ENCODE assay signal across 8 cellular contexts in the genomic region with DNA sequence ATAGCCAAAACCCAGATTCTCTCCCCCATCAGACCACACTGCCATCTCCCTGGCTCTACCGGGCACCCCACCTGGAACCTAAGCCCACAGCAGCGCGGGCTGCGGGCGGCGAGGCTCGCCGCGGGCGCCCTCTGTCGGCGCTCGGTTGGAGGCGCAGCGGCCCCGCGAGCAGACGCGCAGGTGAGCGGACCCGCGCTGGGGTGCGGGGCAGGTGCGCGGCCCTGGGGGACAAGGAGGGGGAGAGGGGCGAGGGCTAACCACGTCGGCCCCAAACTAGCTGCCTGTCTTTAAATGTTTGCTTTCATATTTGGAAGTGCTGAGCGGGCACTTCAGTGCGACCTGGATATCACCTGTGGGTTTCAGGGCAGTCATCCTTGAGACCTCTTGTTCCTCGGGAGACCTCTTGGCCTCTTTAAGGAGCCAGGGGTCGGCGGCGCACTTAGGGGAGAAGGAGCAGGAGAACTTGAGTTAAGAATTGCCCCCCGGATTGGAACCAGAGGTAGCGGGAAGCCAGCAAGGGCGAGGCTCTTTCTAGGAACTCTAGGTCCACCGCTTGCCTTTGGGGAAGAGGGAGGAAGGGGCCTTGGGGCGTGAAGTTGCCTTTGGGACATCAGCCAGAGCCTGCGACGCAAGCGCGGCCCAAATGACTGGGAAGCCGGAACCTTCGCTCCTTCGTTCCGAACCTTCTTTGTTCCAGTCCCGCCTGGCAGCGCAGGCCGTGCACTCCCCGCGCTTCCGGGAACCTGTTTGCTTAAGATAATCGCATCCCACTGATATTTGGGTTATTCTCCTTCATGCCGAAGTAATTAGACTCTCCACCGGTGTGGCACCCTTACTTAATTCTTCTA.
A peak's percentile ranks its signal among the peaks of the same experiment; 100 is the strongest.
DNase-seq lines count a peak whose midpoint lies in the region; ATAC-seq and TF ChIP-seq lines count a peak whose summit lies in the region.

No MANE protein-coding gene starts in this region.

- TF ChIP-seq CTCF in GM06990 (IDR thresholded peaks at IDR 0.05; ENCODE audit: insufficient read depth, low read length, poor library complexity, severe bottlenecking) (peak; percentile 44), LNCAP (IDR thresholded peaks at IDR 0.05) (peak; percentile 99), transverse colon (IDR thresholded peaks at IDR 0.05) (peak in 4 of 5 experiments; percentile 42 to 84 (median 78))

- H3K27ac Mint-ChIP-seq in activated CD4-positive, alpha-beta T cell treated with anti-CD3 and anti-CD28 coated beads, Interleukin-2, amount 10 ng/mL, durations not matched to agents 7 days and 5 days: no peak overlapping the region
- H3K27ac Mint-ChIP-seq in naive thymus-derived CD8-positive, alpha-beta T cell: peak overlapping the region in 2 of 10 donors; percentile 13 to 56

- H3K4me3 ChIP-seq in GM06990 (replicated peaks; ENCODE audit: low read depth, low read length): peak overlapping the region; percentile 48
- H3K4me3 ChIP-seq in endocrine pancreas (ENCODE audit: control insufficient read depth, insufficient read depth, low read length): peak overlapping the region; percentile 67
- peak overlapping the region; percentile 8 to 50 (median 23) for H3K4me3 ChIP-seq in transverse colon

- H3K4me1 ChIP-seq in endocrine pancreas (ENCODE audit: control insufficient read depth, insufficient read depth, low read length) (peaks cover 1% of the 10 kb centered on the region), transverse colon (peaks cover 0 to 9% (median 7%) of the 10 kb centered on the region in 4 donors)

- no peaks in the 10 kb centered on the region for H3K36me3 ChIP-seq in GM06990 (ENCODE audit: control insufficient read depth, insufficient read depth, low read length)
- no peaks in the 10 kb centered on the region for H3K36me3 ChIP-seq in endocrine pancreas (ENCODE audit: control insufficient read depth, insufficient read depth, low read length)
- no peaks in the 10 kb centered on the region for H3K36me3 ChIP-seq in transverse colon

- ATAC-seq in GM21786 (IDR thresholded peaks at IDR 0.05; ENCODE audit: unreplicated experiment): peak; percentile 68
- ATAC-seq in naive thymus-derived CD8-positive, alpha-beta T cell: peak; percentile 87 to 97

- peaks cover 24% of the 10 kb centered on the region for H3K27me3 Mint-ChIP-seq in activated CD4-positive, alpha-beta T cell treated with anti-CD3 and anti-CD28 coated beads, Interleukin-2, amount 10 ng/mL, durations not matched to agents 7 days and 5 days
- peaks cover 12 to 45% (median 22%) of the 10 kb centered on the region in 5 donors for H3K27me3 Mint-ChIP-seq in naive thymus-derived CD8-positive, alpha-beta T cell

- H3K9me3 Mint-ChIP-seq in activated CD4-positive, alpha-beta T cell treated with anti-CD3 and anti-CD28 coated beads, Interleukin-2, amount 10 ng/mL, durations not matched to agents 7 days and 5 days: no peaks in the 10 kb centered on the region
- no peaks in the 10 kb centered on the region for H3K9me3 Mint-ChIP-seq in naive thymus-derived CD8-positive, alpha-beta T cell

- H3K9me3 ChIP-seq in endocrine pancreas (ENCODE audit: control insufficient read depth, low read length) (no peaks in the 10 kb centered on the region), transverse colon (no peaks in the 10 kb centered on the region)

- no peak overlapping the region for H3K27ac ChIP-seq in transverse colon

- peak overlapping the region; percentile 82 for H3K9ac ChIP-seq in endocrine pancreas (ENCODE audit: control insufficient read depth, insufficient read depth, low read length)

- in situ Hi-C loops in transverse colon (cut with MboI; ENCODE audit: low pct_ligation_motif_present in 1 of 4, low pct_unique_long_range_greater_than_20kb in 1 of 4, low sequenced_read_pairs in 3 of 4): loop anchor here (25.0 kb wide), 3 partner anchors 327 to 1402 kb away; no protein-coding TSS in a partner anchor

- no peaks in the 10 kb centered on the region for H3K36me3 Mint-ChIP-seq in activated CD4-positive, alpha-beta T cell treated with anti-CD3 and anti-CD28 coated beads, Interleukin-2, amount 10 ng/mL, durations not matched to agents 7 days and 5 days (ENCODE audit: low read depth)
- H3K36me3 Mint-ChIP-seq in naive thymus-derived CD8-positive, alpha-beta T cell: no peaks in the 10 kb centered on the region

- peak overlapping the region; percentile 10 for H3K4me3 Mint-ChIP-seq in activated CD4-positive, alpha-beta T cell treated with anti-CD3 and anti-CD28 coated beads, Interleukin-2, amount 10 ng/mL, durations not matched to agents 7 days and 5 days
- peak overlapping the region; percentile 77 to 90 (median 82) for H3K4me3 Mint-ChIP-seq in naive thymus-derived CD8-positive, alpha-beta T cell

- intact Hi-C loops in transverse colon (cut with DNase I; ENCODE audit: low total_unique reads): loop anchor here (10.0 kb wide), 1 partner anchor 411 kb away; no protein-coding TSS in a partner anchor

- DNase-seq in GM06990 (ENCODE audit: extremely low read depth, insufficient read length) (peak; percentile 57), transverse colon (peak; percentile 10), mesenteric fat pad (ENCODE audit: low spot score) (no peak)
- DNase-seq in activated CD4-positive, alpha-beta T cell treated with anti-CD3 and anti-CD28 coated beads, Interleukin-2, amount 10 ng/mL, durations not matched to agents 7 days and 5 days: peak; percentile 16
- peak; percentile 6 to 63 (median 51) for DNase-seq in naive thymus-derived CD8-positive, alpha-beta T cell

- no peaks in the 10 kb centered on the region; the same call in 1 of the 2 replicates for H3K27me3 ChIP-seq in GM06990 (replicated peaks; ENCODE audit: control insufficient read depth, insufficient read depth, low read length)
- H3K27me3 ChIP-seq in endocrine pancreas (ENCODE audit: control insufficient read depth, insufficient read depth, low read length): no peaks in the 10 kb centered on the region
- H3K27me3 ChIP-seq in transverse colon: peaks cover 28% of the 10 kb centered on the region

- no peak for TF ChIP-seq EP300 in transverse colon (IDR thresholded peaks at IDR 0.05; ENCODE audit: low read depth)

- CTCF ChIA-PET in activated CD4-positive, alpha-beta T cell treated with anti-CD3 and anti-CD28 coated beads, Interleukin-2, amount 10 ng/mL, durations not matched to agents 7 days and 5 days (lab: Charles Lee): no interaction called here

- H3K4me1 Mint-ChIP-seq in activated CD4-positive, alpha-beta T cell treated with anti-CD3 and anti-CD28 coated beads, Interleukin-2, amount 10 ng/mL, durations not matched to agents 7 days and 5 days: peaks cover 3% of the 10 kb centered on the region
- peaks cover 2 to 8% (median 5%) of the 10 kb centered on the region in 4 donors for H3K4me1 Mint-ChIP-seq in naive thymus-derived CD8-positive, alpha-beta T cell

- POLR2A ChIA-PET in activated CD4-positive, alpha-beta T cell treated with anti-CD3 and anti-CD28 coated beads, Interleukin-2, amount 10 ng/mL, durations not matched to agents 7 days and 5 days (lab: Charles Lee): no interaction called here
- POLR2A ChIA-PET in naive thymus-derived CD8-positive, alpha-beta T cell (lab: Charles Lee): no interaction called here

- TF ChIP-seq POLR2A in transverse colon (IDR thresholded peaks at IDR 0.05): no peak

- 10% methylated on average over 3 to 42 of the region's 56 CpGs for WGBS in transverse colon (ENCODE audit: low coverage in 1 of 2), 2 donors

Comparison
In these comparisons a context has a peak if more than half of its experiments do, and no peak if none do; other contexts are left out.
1. CTCF ChIP-seq: peak in every context shown above with its lines; median percentile 99 in LNCAP; 78 in transverse colon; 44 in GM06990.